In genomic region chr9:127340721-127341120, GRCh38 we compare ENCODE assay signal across 1 cellular context.
TF ChIP-seq lines count a peak whose summit lies in the region.

No MANE protein-coding gene starts in this region.

TF ChIP-seq in H1, 55 proteins besides CTCF, POLR2A, EP300 and RAD21:
- no peak for TF ChIP-seq USF2 (IDR thresholded peaks at IDR 0.05; ENCODE audit: low read length)
- TF ChIP-seq BACH1 (IDR thresholded peaks at IDR 0.05; ENCODE audit: low read length): no peak
- TF ChIP-seq SP4 (IDR thresholded peaks at IDR 0.05; ENCODE audit: low read length): no peak
- no peak for TF ChIP-seq HDAC6 (IDR thresholded peaks at IDR 0.05; ENCODE audit: low read depth, low read length)
- no peak for TF ChIP-seq MAX (IDR thresholded peaks at IDR 0.05)
